ENCODE assay signal across 10 cellular contexts in genomic region chr12:79006306-79006705, GRCh38.
DNase-seq lines count a peak whose midpoint lies in the region; ATAC-seq, FAIRE-seq and TF ChIP-seq lines count a peak whose summit lies in the region.
"Had no signal": no experiment of that assay in that cellular context is flagged by ENCODE, and none has a peak within 500 bp of the region (broad histone marks: within the 10 kb centered on the region; RNA-seq: fewer than 3 reads in every experiment).

No MANE protein-coding gene starts in this region.

- H3K36me3 Mint-ChIP-seq in progenitor cell of endocrine pancreas (ENCODE audit: insufficient read depth), result no peaks in the 10 kb centered on the region

- H3K27me3 Mint-ChIP-seq in progenitor cell of endocrine pancreas, result no peaks in the 10 kb centered on the region

- DNase-seq in NCI-H2107 treated with DMSO at 0.1 percent for 48 hours (lab: John Stamatoyannopoulos, UW; ENCODE audit: unreplicated experiment) (peak; percentile 26), NCI-H2107 (lab: John Stamatoyannopoulos, UW) (no peak), Kasumi-1 (lab: John Stamatoyannopoulos, UW) (peak; percentile 38 to 70), K562 (ENCODE audit: extremely low read depth in 1 of 4, low spot score in 3 of 4) (no peak), progenitor cell of endocrine pancreas (ENCODE audit: low spot score, unreplicated experiment) (no peak), NCI-H1048 (lab: John Stamatoyannopoulos, UW) (no peak), left ventricle myocardium superior (no peak), inferior parietal cortex (ENCODE audit: extremely low spot score) (no peak)
- DNase-seq: erythroblast, NCI-H446 had no signal

- in situ Hi-C loops in K562 (cut with MboI), result no loop called here

- H2AFZ ChIP-seq in K562 (ENCODE audit: low read depth, low read length), result no peak overlapping the region

- H3K4me2 ChIP-seq in K562 (ENCODE audit: insufficient read depth, low read length), result no peak overlapping the region

- ATAC-seq in K562 (no peak), left ventricle myocardium superior (no peak)

- no peaks in the 10 kb centered on the region for H3K9me3 Mint-ChIP-seq in progenitor cell of endocrine pancreas (ENCODE audit: low read depth)

- intact Hi-C loops in K562 (cut with micrococcal nuclease) (no loop called here), left ventricle myocardium superior (cut with micrococcal nuclease) (no loop called here)

- POLR2A ChIA-PET in K562 (lab: Yijun Ruan, JAX), result no interaction called here

- no TSS peak for BruUV-seq in K562 (replicated peaks; lab: Mats Ljungman, UMichigan)

- H3K4me1 Mint-ChIP-seq in progenitor cell of endocrine pancreas (ENCODE audit: low read depth), result no peaks in the 10 kb centered on the region

- no peaks in the 10 kb centered on the region for H3K9me3 ChIP-seq in K562 (replicated peaks; ENCODE audit: control insufficient read depth, insufficient read depth, low read depth, low read length)

- WGBS in K562 (ENCODE audit: insufficient coverage, low coverage, missing lambda C conversion rate), result 0% methylated on average over 1 of the region's 1 CpG

- no peak overlapping the region for H3K4me3 ChIP-seq in K562

- H3K4me3 Mint-ChIP-seq in progenitor cell of endocrine pancreas (ENCODE audit: low read depth), result no peak overlapping the region

- no peak for TF ChIP-seq POLR2A in K562 (conservative IDR thresholded peaks at IDR 0.05)

- H3K79me2 ChIP-seq in K562 (ENCODE audit: control insufficient read depth, insufficient read depth, low read length), result no peaks in the 10 kb centered on the region

- H3K27me3 ChIP-seq in K562 (ENCODE audit: control insufficient read depth in 2 of 2, insufficient read depth in 2 of 2, low read length in 2 of 2), result no peaks in the 10 kb centered on the region

- H3K36me3 ChIP-seq in K562 (ENCODE audit: control insufficient read depth, insufficient read depth, low read length), result no peaks in the 10 kb centered on the region

- peak; percentile 54 to 69 for TF ChIP-seq RAD21 in K562 (CRISPR knock-in tag; conservative IDR thresholded peaks at IDR 0.05 in 1 of 2, IDR thresholded peaks at IDR 0.05 in 1 of 2)

- no peak overlapping the region for H3K9ac ChIP-seq in K562 (ENCODE audit: insufficient read depth in 1 of 2, low read depth in 2 of 2, low read length in 2 of 2)

- H4K20me1 ChIP-seq in K562 (replicated peaks; ENCODE audit: control insufficient read depth, insufficient read depth, low read length), result no peaks in the 10 kb centered on the region

- no peak overlapping the region for H3K27ac ChIP-seq in K562 (ENCODE audit: extremely low read depth, low read depth, low read length)

- no peaks in the 10 kb centered on the region for H3K9me1 ChIP-seq in K562 (ENCODE audit: control insufficient read depth, insufficient read depth, low read length)

- no peak for FAIRE-seq in K562 (lab: Jason Lieb, UNC)

- CTCF ChIA-PET in K562 (lab: Yijun Ruan, JAX; ENCODE audit: low intra/inter-chr PET ratio), result no interaction called here

- TF ChIP-seq CTCF in K562 (IDR thresholded peaks at IDR 0.05 in 2 of 3, conservative IDR thresholded peaks at IDR 0.05 in 1 of 3; ENCODE audit: insufficient read depth in 2 of 3, low read depth in 1 of 3, low read length in 3 of 3) (no peak), progenitor cell of endocrine pancreas (IDR thresholded peaks at IDR 0.05; ENCODE audit: unreplicated experiment) (peak; percentile 8)

- TF ChIP-seq EP300 in K562 (IDR thresholded peaks at IDR 0.05; ENCODE audit: low read length), result no peak

- no peak overlapping the region for H3K27ac Mint-ChIP-seq in progenitor cell of endocrine pancreas

- no peaks in the 10 kb centered on the region for H3K4me1 ChIP-seq in K562 (replicated peaks in 1 of 2; ENCODE audit: control insufficient read depth in 2 of 2, insufficient read depth in 2 of 2, low read length in 2 of 2)

TF ChIP-seq in K562, 482 proteins besides CTCF, POLR2A, EP300 and RAD21:
- TF ChIP-seq SMAD4 (CRISPR knock-in tag; conservative IDR thresholded peaks at IDR 0.05) (no peak), MCM7 (IDR thresholded peaks at IDR 0.05) (no peak), ZC3H11A (IDR thresholded peaks at IDR 0.05; ENCODE audit: low read depth, low read length) (no peak), STAG1 (CRISPR knock-in tag; IDR thresholded peaks at IDR 0.05; ENCODE audit: borderline replicate concordance) (no peak), ZNF354B (CRISPR knock-in tag; IDR thresholded peaks at IDR 0.05) (no peak), ZNF280B (CRISPR knock-in tag; IDR thresholded peaks at IDR 0.05) (no peak), SRSF3 (IDR thresholded peaks at IDR 0.05; ENCODE audit: insufficient read depth, low read length) (no peak), SPI1 (IDR thresholded peaks at IDR 0.05; ENCODE audit: borderline replicate concordance, low read depth, low read length) (no peak), ZNF639 (CRISPR knock-in tag; conservative IDR thresholded peaks at IDR 0.05 in 1 of 2, IDR thresholded peaks at IDR 0.05 in 1 of 2) (no peak), SMAD2 (IDR thresholded peaks at IDR 0.05; ENCODE audit: low read depth, low read length) (no peak), SNAPC5 (CRISPR knock-in tag; IDR thresholded peaks at IDR 0.05) (no peak), ZNF395 (CRISPR knock-in tag; IDR thresholded peaks at IDR 0.05) (no peak), SAP30 (IDR thresholded peaks at IDR 0.05; ENCODE audit: borderline replicate concordance, insufficient read depth, low read depth, low read length, poor library complexity, severe bottlenecking) (no peak), ZC3H8 (IDR thresholded peaks at IDR 0.05) (no peak)

Comparison
In these comparisons a context has a peak if more than half of its experiments do, and no peak if none do; other contexts are left out.
1. DNase-seq: peak in NCI-H2107 treated with DMSO at 0.1 percent for 48 hours (single experiment) and Kasumi-1 (2 of 2); none in NCI-H2107 (single experiment), K562 (0 of 4), progenitor cell of endocrine pancreas (single experiment), NCI-H1048 (single experiment), left ventricle myocardium superior (single experiment) and inferior parietal cortex (single experiment).